ENCODE assay signal across 9 cellular contexts in the genomic region with DNA sequence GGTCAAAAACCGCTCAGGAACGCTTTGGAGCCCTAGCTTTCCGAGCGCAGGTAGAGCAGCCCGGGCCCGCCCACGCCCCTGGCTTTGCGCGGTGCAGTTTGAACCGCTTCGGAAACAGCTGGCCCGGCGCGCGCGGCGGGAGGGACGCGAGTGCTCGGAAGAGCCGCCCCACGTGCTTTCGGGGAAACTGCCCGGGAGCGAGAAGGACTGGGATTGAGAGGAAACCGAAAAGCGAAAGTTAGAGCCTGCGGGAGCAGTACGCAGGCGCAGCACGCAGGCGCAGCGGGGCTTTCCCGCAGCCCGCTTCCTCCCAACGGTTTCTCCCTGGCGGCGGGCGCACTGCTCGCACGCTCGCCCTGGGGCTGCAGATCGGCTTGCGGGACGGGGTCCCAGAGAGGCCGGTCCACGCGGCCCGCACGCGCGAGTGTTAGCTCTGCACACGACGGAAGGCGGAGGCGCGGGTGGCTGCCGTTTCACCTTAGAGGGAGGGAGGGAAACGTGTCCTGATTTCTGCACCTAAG. TPM values are rescaled to one million over a fixed set of nuclear protein-coding genes. Genes with fewer than 3 reads are reported as not detected.
DNase-seq lines count a peak whose midpoint lies in the region; ATAC-seq, FAIRE-seq and TF ChIP-seq lines count a peak whose summit lies in the region.
"Had no signal": no experiment of that assay in that cellular context is flagged by ENCODE, and none has a peak within 500 bp of the region (broad histone marks: within the 10 kb centered on the region; RNA-seq: fewer than 3 reads in every experiment).

No MANE protein-coding gene starts in this region.

- no peaks in the 10 kb centered on the region for H3K27me3 Mint-ChIP-seq in activated CD4-positive, alpha-beta T cell treated with anti-CD3 and anti-CD28 coated beads for 36 hours
- H3K27me3 Mint-ChIP-seq: activated naive CD4-positive, alpha-beta T cell treated with anti-CD3 and anti-CD28 coated beads, Interleukin-2, amount 50 U/mL, for 24 hours had no signal

- H3K36me3 Mint-ChIP-seq in activated CD4-positive, alpha-beta T cell treated with anti-CD3 and anti-CD28 coated beads for 36 hours (ENCODE audit: low read depth): peaks cover 6% of the 10 kb centered on the region

- CTCF ChIA-PET in BJ (lab: Yijun Ruan, JAX): no interaction called here
- CTCF ChIA-PET in activated CD4-positive, alpha-beta T cell treated with anti-CD3 and anti-CD28 coated beads for 36 hours (lab: Charles Lee): interaction anchor here (1.0 to 2.1 kb wide), 4 partner anchors 8 to 128 kb away, joined by 3 to 6 read pairs (median 4); no protein-coding TSS in a partner anchor

- H3K9ac ChIP-seq in colonic mucosa (ENCODE audit: low read depth in 2 of 2, low read length in 2 of 2): peak overlapping the region; percentile 63 to 96

- H3K27ac ChIP-seq in colonic mucosa: peak overlapping the region; percentile 95

- peaks cover 37% of the 10 kb centered on the region for H3K4me1 Mint-ChIP-seq in activated CD4-positive, alpha-beta T cell treated with anti-CD3 and anti-CD28 coated beads for 36 hours

- intact Hi-C loops in activated CD4-positive, alpha-beta T cell treated with anti-CD3 and anti-CD28 coated beads for 36 hours (cut with DNase I, micrococcal nuclease): loop anchor here (1.0 to 10.0 kb wide), 16 partner anchors 10 to 659 kb away; a partner anchor contains a TSS
- intact Hi-C loops in colonic mucosa (cut with DNase I): no loop called here

- no peak overlapping the region for H3K4me3 Mint-ChIP-seq in activated CD4-positive, alpha-beta T cell treated with anti-CD3 and anti-CD28 coated beads for 36 hours
- H3K4me3 Mint-ChIP-seq: activated naive CD4-positive, alpha-beta T cell treated with anti-CD3 and anti-CD28 coated beads, Interleukin-2, amount 50 U/mL, for 24 hours had no signal

- no peaks in the 10 kb centered on the region for H3K9me3 ChIP-seq in colonic mucosa

- H3K27me3 ChIP-seq in BJ (ENCODE audit: control insufficient read depth, insufficient read depth, low read length) (no peaks in the 10 kb centered on the region), colonic mucosa (no peaks in the 10 kb centered on the region)

- ATAC-seq in HG03439 (IDR thresholded peaks at IDR 0.05; ENCODE audit: unreplicated experiment): peak; percentile 72
- peak; percentile 62 for ATAC-seq in activated CD4-positive, alpha-beta T cell treated with anti-CD3 and anti-CD28 coated beads for 36 hours

- H3K4me3 ChIP-seq in BJ (ENCODE audit: low read depth, low read length) (peak overlapping the region; percentile 77), colonic mucosa (peak overlapping the region; percentile 63)

- DNase-seq in BJ (ENCODE audit: low read depth) (peak; percentile 85), GM19239 (ENCODE audit: insufficient read length, low spot score) (peak; percentile 72), NCI-H510A (lab: John Stamatoyannopoulos, UW) (peak; percentile 85), colonic mucosa (peak; percentile 96), left kidney (ENCODE audit: low read depth, low spot score) (peak; percentile 98)
- peak; percentile 96 for DNase-seq in activated CD4-positive, alpha-beta T cell treated with anti-CD3 and anti-CD28 coated beads for 36 hours
- DNase-seq in stimulated activated CD4-positive, alpha-beta T cell treated with anti-CD3 and anti-CD28 coated beads, Interleukin-1b, Interleukin-23, amount 100 ng/mL, for 48 hours: peak; percentile 93

- POLR2A ChIA-PET in BJ (lab: Charles Lee): interaction anchor here (0.6 kb wide), 1 partner anchor 618 kb away, joined by 4 read pairs; no protein-coding TSS in a partner anchor
- POLR2A ChIA-PET in activated CD4-positive, alpha-beta T cell treated with anti-CD3 and anti-CD28 coated beads for 36 hours (lab: Charles Lee): interaction anchor here (0.6 to 1.6 kb wide), 4 partner anchors 9 to 140 kb away, joined by 3 to 8 read pairs (median 4); a partner anchor contains a TSS

- H3K36me3 ChIP-seq in BJ (ENCODE audit: control insufficient read depth, insufficient read depth, low read length) (no peaks in the 10 kb centered on the region), colonic mucosa (no peaks in the 10 kb centered on the region)

- no peak overlapping the region for H3K27ac Mint-ChIP-seq in activated CD4-positive, alpha-beta T cell treated with anti-CD3 and anti-CD28 coated beads for 36 hours
- H3K27ac Mint-ChIP-seq: activated naive CD4-positive, alpha-beta T cell treated with anti-CD3 and anti-CD28 coated beads, Interleukin-2, amount 50 U/mL, for 24 hours had no signal

- peaks cover 10% of the 10 kb centered on the region for H3K9me3 Mint-ChIP-seq in activated CD4-positive, alpha-beta T cell treated with anti-CD3 and anti-CD28 coated beads for 36 hours (ENCODE audit: low read depth)

- peak; percentile 91 for FAIRE-seq in GM19239 (lab: Jason Lieb, UNC)

- H3K4me1 ChIP-seq in colonic mucosa: no peaks in the 10 kb centered on the region

- no peak for TF ChIP-seq CTCF in BJ (IDR thresholded peaks at IDR 0.05; ENCODE audit: insufficient read depth, low read depth, low read length)
- TF ChIP-seq CTCF in colonic mucosa (IDR thresholded peaks at IDR 0.05): no peak

RNA-seq across cellular contexts. Expression of a gene that starts 6.3 kb away (rescaled TPM):
- 166 and 180 TPM in 2 replicates for polyA plus RNA-seq in BJ (2011; rRNA removed)
- polyA minus RNA-seq in BJ (2011; rRNA and poly(A)+ RNA removed): 115 and 169 TPM in 2 replicates
- 100 to 1,000 TPM; 317 to 343 TPM for total RNA-seq in activated CD4-positive, alpha-beta T cell treated with anti-CD3 and anti-CD28 coated beads for 36 hours
- total RNA-seq in colonic mucosa: 10 to 100 TPM; 52.7 to 58.3 TPM

Comparison
In these comparisons a context has a peak if more than half of its experiments do, and no peak if none do; other contexts are left out.
1. Peak in every context shown above with its lines: DNase-seq, ATAC-seq, H3K4me3 ChIP-seq and H3K27ac ChIP-seq.
2. RNA of a gene that starts 6.3 kb away (total RNA-seq): 317 to 343 TPM in activated CD4-positive, alpha-beta T cell treated with anti-CD3 and anti-CD28 coated beads for 36 hours; 52.7 to 58.3 TPM in colonic mucosa; every median in the first group is over 4 times any median in the second.